Comparison of ENCODE assay signal across 19 cellular contexts in genomic region chr11:63602296-63602695, GRCh38. TPM values are rescaled to one million over a fixed set of nuclear protein-coding genes. Genes with fewer than 3 reads are reported as not detected.
DNase-seq lines count a peak whose midpoint lies in the region; ATAC-seq and TF ChIP-seq lines count a peak whose summit lies in the region.
"Had no signal": no experiment of that assay in that cellular context is flagged by ENCODE, and none has a peak within 500 bp of the region (broad histone marks: within the 10 kb centered on the region; RNA-seq: fewer than 3 reads in every experiment).

No MANE protein-coding gene starts in this region.

- POLR2A ChIA-PET in SK-N-SH (lab: Yijun Ruan, JAX) (no interaction called here), RWPE1 (lab: Yijun Ruan, JAX; ENCODE audit: low non-redundant PET) (no interaction called here)

- WGBS in SK-N-SH (ENCODE audit: low lambda C conversion rate): 78% methylated on average over 2 of the region's 2 CpGs

- no peak overlapping the region for H3K4me3 ChIP-seq in SK-N-SH (ENCODE audit: low read depth in 2 of 2, low read length in 1 of 2)
- H3K4me3 ChIP-seq in tibial artery: no peak overlapping the region

- TF ChIP-seq CTCF in SK-N-SH (IDR thresholded peaks at IDR 0.05): no peak
- TF ChIP-seq CTCF in tibial artery (IDR thresholded peaks at IDR 0.05): no peak
- no peak for TF ChIP-seq CTCF in RWPE1 (conservative IDR thresholded peaks at IDR 0.05; ENCODE audit: low read depth)

- TF ChIP-seq RAD21 in SK-N-SH (IDR thresholded peaks at IDR 0.05; ENCODE audit: low read length): no peak

- no peak for TF ChIP-seq EP300 in SK-N-SH (IDR thresholded peaks at IDR 0.05; ENCODE audit: borderline replicate concordance in 1 of 2, low read depth in 1 of 2, low read length in 1 of 2)

- H3K36me3 ChIP-seq in SK-N-SH (replicated peaks in 1 of 2; ENCODE audit: control insufficient read depth in 1 of 2, insufficient read depth in 2 of 2, low read length in 1 of 2): no peaks in the 10 kb centered on the region
- peaks cover 4 to 21% (median 7%) of the 10 kb centered on the region in 3 donors for H3K36me3 ChIP-seq in tibial artery

- CTCF ChIA-PET in SK-N-SH (lab: Yijun Ruan, JAX) (interaction anchor here (1.1 to 1.6 kb wide), 2 partner anchors 10 to 33 kb away, joined by 3 to 4 read pairs; no protein-coding TSS in a partner anchor), RWPE1 (lab: Yijun Ruan, JAX) (interaction anchor here (0.6 to 0.7 kb wide), 2 partner anchors 11 to 359 kb away, joined by 3 read pairs; no protein-coding TSS in a partner anchor)

- peak overlapping the region; percentile 5; the same call in 1 of the 2 replicates for H3K4me2 ChIP-seq in SK-N-SH

- DNase-seq in SK-N-SH (no peak), dedifferentiated amniotic fluid mesenchymal stem cell (ENCODE audit: extremely low spot score) (peak; percentile 40), midbrain (lab: John Stamatoyannopoulos, UW) (peak; percentile 38), tibial artery (peak in 1 of 2 donors; percentile 46), RWPE1 (ENCODE audit: low spot score) (no peak)
- no peak for DNase-seq in effector CD4-positive, alpha-beta T cell
- DNase-seq: activated naive CD4-positive, alpha-beta T cell treated with anti-CD3 and anti-CD28 coated beads, Interleukin-2, amount 50 U/mL, for 16 hours; COR-L47; GF-D8; GOT3; kidney; naive thymus-derived CD4-positive, alpha-beta T cell; NCI-H1930; NCI-H748 treated with DMSO at 0.1 percent for 48 hours; stimulated activated naive CD4-positive, alpha-beta T cell had no signal

- no peaks in the 10 kb centered on the region for H3K9me2 ChIP-seq in SK-N-SH

- no peaks in the 10 kb centered on the region for H4K20me1 ChIP-seq in SK-N-SH (ENCODE audit: insufficient read depth)

- no peaks in the 10 kb centered on the region for H3K27me3 ChIP-seq in SK-N-SH (ENCODE audit: insufficient read depth)
- no peaks in the 10 kb centered on the region for H3K27me3 ChIP-seq in tibial artery

- no peaks in the 10 kb centered on the region for H3K9me3 ChIP-seq in SK-N-SH
- H3K9me3 ChIP-seq in tibial artery: no peaks in the 10 kb centered on the region

- H3K4me1 ChIP-seq in SK-N-SH (ENCODE audit: control insufficient read depth in 1 of 2, insufficient read depth in 2 of 2, low read depth in 1 of 2, low read length in 1 of 2) (no peaks in the 10 kb centered on the region), tibial artery (peaks cover 0 to 26% (median 18%) of the 10 kb centered on the region in 4 donors)

- intact Hi-C loops in tibial artery (cut with DNase I; ENCODE audit: low total_unique reads): no loop called here

- H3K9ac ChIP-seq in SK-N-SH: no peak overlapping the region

- ATAC-seq in SK-N-SH treated with all-trans-retinoic acid at 6 μM for 48 hours: no peak; the same call in 2 of the 3 replicates
- no peak for ATAC-seq in GM21576 (IDR thresholded peaks at IDR 0.05; ENCODE audit: unreplicated experiment)
- ATAC-seq: naive thymus-derived CD4-positive, alpha-beta T cell had no signal

- no peaks in the 10 kb centered on the region for H3K79me2 ChIP-seq in SK-N-SH (ENCODE audit: insufficient read depth)

- no peak overlapping the region for H3K27ac ChIP-seq in SK-N-SH (ENCODE audit: low read depth in 2 of 2, low read length in 1 of 2)
- peak overlapping the region; percentile 54 to 61 for H3K27ac ChIP-seq in tibial artery
- no peak overlapping the region for H3K27ac ChIP-seq in RWPE1
- H3K27ac ChIP-seq: 22Rv1, HL-60 had no signal

- H3F3A ChIP-seq in SK-N-SH (replicated peaks; ENCODE audit: insufficient read depth): no peaks in the 10 kb centered on the region

- H2AFZ ChIP-seq in SK-N-SH (ENCODE audit: low read depth): no peak overlapping the region

TF ChIP-seq in SK-N-SH, 30 proteins besides CTCF, POLR2A, EP300 and RAD21:
- TF ChIP-seq RXRA (IDR thresholded peaks at IDR 0.05; ENCODE audit: borderline replicate concordance, low read depth) (no peak), MEF2A (IDR thresholded peaks at IDR 0.05; ENCODE audit: borderline replicate concordance, low read depth) (no peak), CHD2 (IDR thresholded peaks at IDR 0.05; ENCODE audit: low read length, partially characterized antibody) (no peak), SMC3 (IDR thresholded peaks at IDR 0.05; ENCODE audit: low read depth, low read length) (no peak), NFIC (IDR thresholded peaks at IDR 0.05; ENCODE audit: borderline replicate concordance) (no peak), FOXM1 (IDR thresholded peaks at IDR 0.05; ENCODE audit: low read depth) (no peak), ZBTB33 (IDR thresholded peaks at IDR 0.05; ENCODE audit: borderline replicate concordance, low read depth) (no peak), TCF12 (IDR thresholded peaks at IDR 0.05) (no peak), NRF1 (IDR thresholded peaks at IDR 0.05; ENCODE audit: low read depth, low read length) (no peak), TAF1 (IDR thresholded peaks at IDR 0.05; ENCODE audit: borderline replicate concordance, low read depth, low read length) (no peak), GABPA (IDR thresholded peaks at IDR 0.05; ENCODE audit: low read depth) (no peak), EZH2phosphoT487 (IDR thresholded peaks at IDR 0.05; ENCODE audit: borderline replicate concordance, low read depth) (no peak)

TF ChIP-seq in SK-N-SH treated with all-trans-retinoic acid at 6 μM for 48 hours, 23 proteins besides CTCF, POLR2A, EP300 and RAD21 (continues in another document):
- no peak for TF ChIP-seq ARNTL (CRISPR knock-in tag; IDR thresholded peaks at IDR 0.05; ENCODE audit: borderline replicate concordance, low read depth)
- no peak for TF ChIP-seq ESRRG (CRISPR knock-in tag; IDR thresholded peaks at IDR 0.05)
- no peak for TF ChIP-seq ZFP3 (CRISPR knock-in tag; IDR thresholded peaks at IDR 0.05)
- TF ChIP-seq OSR1 (CRISPR knock-in tag; IDR thresholded peaks at IDR 0.05): no peak
- no peak for TF ChIP-seq TSHZ2 (CRISPR knock-in tag; IDR thresholded peaks at IDR 0.05)
- TF ChIP-seq ZNF8 (CRISPR knock-in tag; IDR thresholded peaks at IDR 0.05): no peak
- no peak for TF ChIP-seq BACH2 (CRISPR knock-in tag; IDR thresholded peaks at IDR 0.05; ENCODE audit: borderline replicate concordance)
- TF ChIP-seq CSRNP3 (CRISPR knock-in tag; IDR thresholded peaks at IDR 0.05): no peak
- TF ChIP-seq CSDC2 (CRISPR knock-in tag; IDR thresholded peaks at IDR 0.05): no peak
- no peak for TF ChIP-seq TOX (CRISPR knock-in tag; IDR thresholded peaks at IDR 0.05; ENCODE audit: borderline replicate concordance)
- no peak for TF ChIP-seq SNAI2 (CRISPR knock-in tag; IDR thresholded peaks at IDR 0.05)
- TF ChIP-seq ZC3H10 (CRISPR knock-in tag; IDR thresholded peaks at IDR 0.05): no peak
- TF ChIP-seq ZFP30 (CRISPR knock-in tag; IDR thresholded peaks at IDR 0.05): no peak

RNA-seq across cellular contexts. Expression of gene PLAAT3, which starts 11.9 kb away (rescaled TPM):
- 39.6 and 44.0 TPM in 2 replicates for polyA plus RNA-seq in SK-N-SH (2012; rRNA removed)
- polyA plus RNA-seq in SK-N-SH (2012; cell fraction: cytosol; rRNA removed): 32.8 and 36.7 TPM in 2 replicates
- 18.0 and 24.4 TPM in 2 replicates for polyA plus RNA-seq in SK-N-SH (2012; cell fraction: nucleus; rRNA removed)

RNA-seq across cellular contexts. Expression of gene PLAAT2, which starts 39.1 kb away (rescaled TPM):
- polyA plus RNA-seq in SK-N-SH (2012; rRNA removed): 0.19 and 0.53 TPM in 2 replicates
- 0.05 and 0.16 TPM in 2 replicates for polyA plus RNA-seq in SK-N-SH (2012; cell fraction: cytosol; rRNA removed)
- polyA plus RNA-seq in SK-N-SH (2012; cell fraction: nucleus; rRNA removed): 1.3 and 1.4 TPM in 2 replicates
- polyA plus RNA-seq: naive thymus-derived CD4-positive, alpha-beta T cell had no signal

Comparison
In these comparisons a context has a peak if more than half of its experiments do, and no peak if none do; other contexts are left out.
1. DNase-seq: peak in dedifferentiated amniotic fluid mesenchymal stem cell (single experiment) and midbrain (single experiment); none in SK-N-SH (single experiment), effector CD4-positive, alpha-beta T cell (single experiment) and RWPE1 (single experiment).
2. H3K27ac ChIP-seq: peak in tibial artery (2 of 2); none in SK-N-SH (0 of 2) and RWPE1 (single experiment).